Comparison of ENCODE assay signal across 14 cellular contexts in genomic region chr10:14573666-14574261, GRCh38.
DNase-seq lines count a peak whose midpoint lies in the region; ATAC-seq and TF ChIP-seq lines count a peak whose summit lies in the region.
"Had no signal": no experiment of that assay in that cellular context is flagged by ENCODE, and none has a peak within 500 bp of the region (broad histone marks: within the 10 kb centered on the region; RNA-seq: fewer than 3 reads in every experiment).

No MANE protein-coding gene starts in this region.

- no peaks in the 10 kb centered on the region for H3K36me3 ChIP-seq in CD8-positive, alpha-beta T cell (ENCODE audit: insufficient read depth, low read length)
- H3K36me3 ChIP-seq in upper lobe of left lung (no peaks in the 10 kb centered on the region), osteoblast (ENCODE audit: insufficient read depth, low read length) (no peaks in the 10 kb centered on the region)
- H3K36me3 ChIP-seq: tibial artery, WERI-Rb-1 had no signal

- H3K4me1 Mint-ChIP-seq in CD8-positive, alpha-beta T cell (ENCODE audit: low read depth), result peaks cover 86% of the 10 kb centered on the region
- H3K4me1 Mint-ChIP-seq in activated naive CD8-positive, alpha-beta T cell treated with anti-CD3 and anti-CD28 coated beads, Interleukin-2, amount 10 ng/mL, durations not matched to agents 7 days and 5 days, result peaks cover 60% of the 10 kb centered on the region

- no peaks in the 10 kb centered on the region for H3K9me3 Mint-ChIP-seq in CD8-positive, alpha-beta T cell
- no peaks in the 10 kb centered on the region for H3K9me3 Mint-ChIP-seq in activated naive CD8-positive, alpha-beta T cell treated with anti-CD3 and anti-CD28 coated beads, Interleukin-2, amount 10 ng/mL, durations not matched to agents 7 days and 5 days

- no peak overlapping the region for H3K27ac ChIP-seq in CD8-positive, alpha-beta T cell (ENCODE audit: low read depth, low read length)
- H3K27ac ChIP-seq in upper lobe of left lung (peak overlapping the region in 1 of 4 donors; percentile 83), osteoblast (ENCODE audit: low read depth, low read length) (no peak overlapping the region)
- H3K27ac ChIP-seq: WERI-Rb-1 had no signal

- no peaks in the 10 kb centered on the region for H4K20me1 ChIP-seq in osteoblast (ENCODE audit: insufficient read depth, low read length)

- no peak for TF ChIP-seq EP300 in upper lobe of left lung (IDR thresholded peaks at IDR 0.05)

- peaks cover 53% of the 10 kb centered on the region for H3K36me3 Mint-ChIP-seq in CD8-positive, alpha-beta T cell
- peaks cover 43% of the 10 kb centered on the region for H3K36me3 Mint-ChIP-seq in activated naive CD8-positive, alpha-beta T cell treated with anti-CD3 and anti-CD28 coated beads, Interleukin-2, amount 10 ng/mL, durations not matched to agents 7 days and 5 days

- 50 to 64% methylated on average over 1 of the region's 1 CpG for WGBS in upper lobe of left lung, 2 donors

- no peak overlapping the region for H3K4me3 ChIP-seq in CD8-positive, alpha-beta T cell (ENCODE audit: low read depth, low read length)
- H3K4me3 ChIP-seq in HFF-Myc (replicated peaks; ENCODE audit: low read depth, low read length) (no peak overlapping the region), upper lobe of left lung (no peak overlapping the region), osteoblast (ENCODE audit: insufficient read depth, low read length) (no peak overlapping the region)
- H3K4me3 ChIP-seq: body of pancreas, tibial artery had no signal

- no peak for ATAC-seq in CD8-positive, alpha-beta T cell
- no peak for ATAC-seq in activated naive CD8-positive, alpha-beta T cell treated with anti-CD3 and anti-CD28 coated beads, Interleukin-2, amount 10 ng/mL, durations not matched to agents 7 days and 5 days (ENCODE audit: low read depth)
- ATAC-seq in upper lobe of left lung (ENCODE audit: low FRiP score in 2 of 2), result no peak
- ATAC-seq: body of pancreas had no signal

- peak overlapping the region; percentile 67 for H3K27ac Mint-ChIP-seq in CD8-positive, alpha-beta T cell
- H3K27ac Mint-ChIP-seq in activated naive CD8-positive, alpha-beta T cell treated with anti-CD3 and anti-CD28 coated beads, Interleukin-2, amount 10 ng/mL, durations not matched to agents 7 days and 5 days, result peak overlapping the region; percentile 65
- H3K27ac Mint-ChIP-seq: nephron progenitor cell had no signal

- POLR2A ChIA-PET in CD8-positive, alpha-beta T cell (lab: Charles Lee), result interaction anchor here (1.5 to 4.7 kb wide), 3 partner anchors 9 to 305 kb away, joined by 3 to 40 read pairs (median 6); partner anchors contain the start of gene SUV39H2
- POLR2A ChIA-PET in activated naive CD8-positive, alpha-beta T cell treated with anti-CD3 and anti-CD28 coated beads, Interleukin-2, amount 10 ng/mL, durations not matched to agents 7 days and 5 days (lab: Charles Lee), result interaction anchor here (0.7 kb wide), 1 partner anchor 18 kb away, joined by 3 read pairs; no protein-coding TSS in a partner anchor

- CTCF ChIA-PET in CD8-positive, alpha-beta T cell (lab: Charles Lee), result no interaction called here

- TF ChIP-seq POLR2A in upper lobe of left lung (IDR thresholded peaks at IDR 0.05), result no peak

- H3K4me2 ChIP-seq in osteoblast (ENCODE audit: insufficient read depth, low read length), result no peak overlapping the region

- TF ChIP-seq CTCF in CD8-positive, alpha-beta T cell (IDR thresholded peaks at IDR 0.05), result no peak
- TF ChIP-seq CTCF in HFF-Myc (IDR thresholded peaks at IDR 0.05; ENCODE audit: low read depth, low read length, missing control alignments), result no peak
- no peak for TF ChIP-seq CTCF in upper lobe of left lung (IDR thresholded peaks at IDR 0.05)
- no peak for TF ChIP-seq CTCF in osteoblast (IDR thresholded peaks at IDR 0.05; ENCODE audit: extremely low read depth, low read depth, low read length)

- H2AFZ ChIP-seq in osteoblast (ENCODE audit: low read length), result no peak overlapping the region

- no peak for DNase-seq in CD8-positive, alpha-beta T cell
- DNase-seq in HFF-Myc (ENCODE audit: extremely low read depth, low read depth), result peak; percentile 72
- no peak for DNase-seq in activated naive CD8-positive, alpha-beta T cell treated with anti-CD3 and anti-CD28 coated beads, Interleukin-2, amount 10 ng/mL, durations not matched to agents 7 days and 5 days
- peak; percentile 71 for DNase-seq in iris pigment epithelial cell (ENCODE audit: low read depth)
- DNase-seq in NCI-H1436 (lab: John Stamatoyannopoulos, UW), result no peak
- no peak for DNase-seq in NCI-H524 (lab: John Stamatoyannopoulos, UW)
- no peak for DNase-seq in upper lobe of left lung
- DNase-seq in osteoblast (ENCODE audit: insufficient read length, low spot score, missing footprints), result no peak
- DNase-seq: body of pancreas; NCI-H748 treated with DMSO at 0.1 percent for 48 hours; nephron progenitor cell; stimulated activated CD4-positive, alpha-beta T cell treated with anti-CD3 and anti-CD28 coated beads, Interleukin-1b, Interleukin-23, amount 100 ng/mL, for 48 hours; tibial artery; WERI-Rb-1 had no signal

- H3K27me3 Mint-ChIP-seq in CD8-positive, alpha-beta T cell (ENCODE audit: low read depth), result no peaks in the 10 kb centered on the region
- no peaks in the 10 kb centered on the region for H3K27me3 Mint-ChIP-seq in activated naive CD8-positive, alpha-beta T cell treated with anti-CD3 and anti-CD28 coated beads, Interleukin-2, amount 10 ng/mL, durations not matched to agents 7 days and 5 days

- H3K79me2 ChIP-seq in osteoblast (ENCODE audit: insufficient read depth, low read length), result peaks cover 73% of the 10 kb centered on the region

- no peak overlapping the region for H3K4me3 Mint-ChIP-seq in CD8-positive, alpha-beta T cell
- no peak overlapping the region for H3K4me3 Mint-ChIP-seq in activated naive CD8-positive, alpha-beta T cell treated with anti-CD3 and anti-CD28 coated beads, Interleukin-2, amount 10 ng/mL, durations not matched to agents 7 days and 5 days
- H3K4me3 Mint-ChIP-seq: nephron progenitor cell had no signal

- H3K9me3 ChIP-seq in CD8-positive, alpha-beta T cell (ENCODE audit: low read length), result no peaks in the 10 kb centered on the region
- H3K9me3 ChIP-seq in upper lobe of left lung, result no peaks in the 10 kb centered on the region
- no peaks in the 10 kb centered on the region for H3K9me3 ChIP-seq in osteoblast (ENCODE audit: low read depth, low read length)
- H3K9me3 ChIP-seq: body of pancreas, tibial artery had no signal

- no peaks in the 10 kb centered on the region for H3K27me3 ChIP-seq in CD8-positive, alpha-beta T cell (ENCODE audit: insufficient read depth, low read length)
- no peaks in the 10 kb centered on the region for H3K27me3 ChIP-seq in upper lobe of left lung
- H3K27me3 ChIP-seq in osteoblast (ENCODE audit: insufficient read depth, low read length), result no peaks in the 10 kb centered on the region
- H3K27me3 ChIP-seq: body of pancreas, tibial artery had no signal

- intact Hi-C loops in CD8-positive, alpha-beta T cell (cut with DNase I, micrococcal nuclease), result loop anchor here in 1 of 2 experiments (1.0 to 5.0 kb wide), 4 partner anchors 8 to 264 kb away; partner anchors contain the start of genes CDNF, HSPA14 and MSANTD7

- peaks cover 66% of the 10 kb centered on the region for H3K4me1 ChIP-seq in CD8-positive, alpha-beta T cell (ENCODE audit: insufficient read depth, low read length)
- H3K4me1 ChIP-seq in upper lobe of left lung (peaks cover 22 to 55% (median 36%) of the 10 kb centered on the region in 4 donors), osteoblast (ENCODE audit: insufficient read depth, low read length) (peaks cover 22% of the 10 kb centered on the region)

Comparison
In these comparisons a context has a peak if more than half of its experiments do, and no peak if none do; other contexts are left out.
1. DNase-seq: peak in HFF-Myc (single experiment) and iris pigment epithelial cell (single experiment); none in CD8-positive, alpha-beta T cell (0 of 7), activated naive CD8-positive, alpha-beta T cell treated with anti-CD3 and anti-CD28 coated beads, Interleukin-2, amount 10 ng/mL, durations not matched to agents 7 days and 5 days (single experiment), NCI-H1436 (single experiment), NCI-H524 (0 of 2), upper lobe of left lung (0 of 2) and osteoblast (single experiment).